In genomic region chr22:49979587-49980264, GRCh38 we compare ENCODE assay signal across 8 cellular contexts. TPM values are rescaled to one million over a fixed set of nuclear protein-coding genes. Genes with fewer than 3 reads are reported as not detected.
A peak's percentile ranks its signal among the peaks of the same experiment; 100 is the strongest.
DNase-seq lines count a peak whose midpoint lies in the region; ATAC-seq, FAIRE-seq and TF ChIP-seq lines count a peak whose summit lies in the region.

No MANE protein-coding gene starts in this region.

- DNase-seq in AG08396 (ENCODE audit: low spot score), result peak; percentile 62
- no peak for DNase-seq in GM12892 (ENCODE audit: insufficient read length)
- DNase-seq in SJCRH30, result peak; percentile 51 to 74
- peak; percentile 79 for DNase-seq in endodermal cell
- DNase-seq in posterior vena cava (ENCODE audit: low spot score), result peak; percentile 68
- no peak for DNase-seq in DMS79 (lab: John Stamatoyannopoulos, UW)

- no peak for TF ChIP-seq POLR2A in GM12892 (IDR thresholded peaks at IDR 0.05; ENCODE audit: low read depth, low read length)

- intact Hi-C loops in posterior vena cava (cut with DNase I), result loop anchor here in 1 of 2 donors (5.0 kb wide), 1 partner anchor 37 kb away; no protein-coding TSS in a partner anchor

- H3K9me3 ChIP-seq in SJCRH30 (replicated peaks), result peaks cover 6% of the 10 kb centered on the region; the same call in 1 of the 2 replicates
- H3K9me3 ChIP-seq in endodermal cell (ENCODE audit: control insufficient read depth, low read length), result no peaks in the 10 kb centered on the region

- no peak overlapping the region for H3K9ac ChIP-seq in endodermal cell (ENCODE audit: extremely low read depth, low read length, poor library complexity, severe bottlenecking)

- H3K27me3 ChIP-seq in SJCRH30, result no peaks in the 10 kb centered on the region
- peaks cover 28% of the 10 kb centered on the region for H3K27me3 ChIP-seq in endodermal cell (ENCODE audit: control insufficient read depth, insufficient read depth, low read length, poor library complexity, severe bottlenecking)

- H3K36me3 ChIP-seq in SJCRH30, result no peaks in the 10 kb centered on the region
- H3K36me3 ChIP-seq in endodermal cell (ENCODE audit: control insufficient read depth, insufficient read depth, low read length), result no peaks in the 10 kb centered on the region

- peaks cover 12% of the 10 kb centered on the region for H3K9me3 Mint-ChIP-seq in endodermal cell

- no peak overlapping the region for H3K4me3 ChIP-seq in SJCRH30
- no peak overlapping the region for H3K4me3 ChIP-seq in endodermal cell (ENCODE audit: low read length)

- TF ChIP-seq CTCF in endodermal cell (conservative IDR thresholded peaks at IDR 0.05), result peak; percentile 87

- ATAC-seq in HG03442 (IDR thresholded peaks at IDR 0.05; ENCODE audit: unreplicated experiment) (no peak), GM21786 (IDR thresholded peaks at IDR 0.05; ENCODE audit: unreplicated experiment) (no peak)

- H3K4me1 Mint-ChIP-seq in endodermal cell, result no peaks in the 10 kb centered on the region

- H3K27ac Mint-ChIP-seq in endodermal cell, result no peak overlapping the region

- H3K4me1 ChIP-seq in SJCRH30 (no peaks in the 10 kb centered on the region), endodermal cell (ENCODE audit: control insufficient read depth, insufficient read depth, low read length) (no peaks in the 10 kb centered on the region)

- no peak overlapping the region for H3K27ac ChIP-seq in SJCRH30
- no peak overlapping the region for H3K27ac ChIP-seq in endodermal cell (ENCODE audit: low read depth, low read length)

- H3K27me3 Mint-ChIP-seq in endodermal cell (ENCODE audit: insufficient read depth), result peaks cover 34% of the 10 kb centered on the region

- no peak overlapping the region for H3K4me3 Mint-ChIP-seq in endodermal cell

- H3K36me3 Mint-ChIP-seq in endodermal cell (ENCODE audit: low read depth), result no peaks in the 10 kb centered on the region

- peak; percentile 51 for FAIRE-seq in GM12892 (lab: Jason Lieb, UNC)

- 60% methylated on average over 5 to 7 of the region's 7 CpGs for WGBS in endodermal cell (ENCODE audit: insufficient coverage in 1 of 2, insufficient read length in 1 of 2), 2 experiments

RNA-seq across cellular contexts. Expression of gene PIM3, which starts 19.2 kb away (rescaled TPM):
- 17.4 TPM for polyA plus RNA-seq in GM12892 (2012; ENCODE audit: missing spikeins)
- 51.2 and 53.6 TPM in 2 replicates for total RNA-seq in SJCRH30 (2014; rRNA removed; shearing (Covaris generic))
- total RNA-seq in endodermal cell (10 to 100 TPM; 31.5 to 36.6 TPM), posterior vena cava (10 to 100 TPM; 29.9 to 37.2 TPM)
- polyA plus RNA-seq in endodermal cell (2013, experiment 1 of 2), result 21.6 TPM
- polyA plus RNA-seq in endodermal cell (2013, experiment 2 of 2), result 19.6 TPM

RNA-seq across cellular contexts. Expression of gene IL17REL, which starts 32.8 kb away (rescaled TPM):
- 0.08 TPM for polyA plus RNA-seq in GM12892 (2012; ENCODE audit: missing spikeins)
- not detected in 2 replicates for total RNA-seq in SJCRH30 (2014; rRNA removed; shearing (Covaris generic))
- total RNA-seq in endodermal cell, result under 1 TPM in 1 of 2 donors, not detected in 1; 0.15 TPM
- polyA plus RNA-seq in endodermal cell (2013, experiment 1 of 2), result not detected
- 0.12 TPM for polyA plus RNA-seq in endodermal cell (2013, experiment 2 of 2)
- not detected for total RNA-seq in posterior vena cava

Comparison
In these comparisons a context has a peak if more than half of its experiments do, and no peak if none do; other contexts are left out.
1. DNase-seq: peak in AG08396 (single experiment), SJCRH30 (2 of 2), endodermal cell (single experiment) and posterior vena cava (single experiment); none in GM12892 (single experiment) and DMS79 (single experiment).